In the genomic region with DNA sequence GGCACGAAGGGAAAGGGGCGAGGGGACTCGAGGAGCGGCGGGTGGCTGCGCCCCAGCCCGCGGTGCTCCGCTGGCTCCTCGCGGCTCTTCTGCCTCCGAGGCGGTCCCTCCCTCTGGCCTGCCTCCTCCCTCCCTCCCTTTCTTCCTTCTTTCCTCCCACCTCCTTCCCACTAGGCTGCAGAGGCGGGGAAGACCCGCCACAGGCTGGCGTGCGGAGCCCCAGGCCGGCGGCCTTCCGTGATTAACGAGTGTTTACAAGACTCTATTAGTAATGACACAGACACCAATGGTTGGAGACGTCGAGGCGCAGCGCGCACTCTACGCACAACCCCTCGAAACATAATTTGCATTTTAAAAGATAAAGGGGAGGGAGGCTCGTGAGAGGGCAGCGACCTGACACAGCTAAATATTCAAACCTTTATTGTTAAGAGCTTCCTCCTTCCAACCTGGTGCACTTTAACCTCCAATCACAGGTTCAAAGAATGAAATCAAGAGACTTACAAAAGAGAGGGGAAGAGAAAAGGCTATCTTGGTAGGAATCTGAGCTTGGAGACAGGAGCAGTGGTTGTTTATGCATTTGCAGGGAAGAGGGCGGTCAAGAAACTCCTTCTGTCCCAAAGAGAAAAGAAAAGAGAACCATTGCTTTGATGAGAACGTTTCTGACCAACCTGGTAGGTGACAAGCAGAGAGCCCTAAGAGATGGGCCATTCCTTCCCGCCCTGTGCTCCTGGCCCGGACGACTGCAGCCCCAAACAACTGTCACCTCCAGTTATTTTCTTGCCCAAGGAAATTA, we compare ENCODE assay signal across 1 cellular context.
TF ChIP-seq lines count a peak whose summit lies in the region.

A gene with protein sequence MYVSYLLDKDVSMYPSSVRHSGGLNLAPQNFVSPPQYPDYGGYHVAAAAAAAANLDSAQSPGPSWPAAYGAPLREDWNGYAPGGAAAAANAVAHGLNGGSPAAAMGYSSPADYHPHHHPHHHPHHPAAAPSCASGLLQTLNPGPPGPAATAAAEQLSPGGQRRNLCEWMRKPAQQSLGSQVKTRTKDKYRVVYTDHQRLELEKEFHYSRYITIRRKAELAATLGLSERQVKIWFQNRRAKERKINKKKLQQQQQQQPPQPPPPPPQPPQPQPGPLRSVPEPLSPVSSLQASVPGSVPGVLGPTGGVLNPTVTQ (minus strand): TSS at position 243 of the 793 bp plus-strand sequence. CDS start 309 bp downstream, outside the sequence.

TF ChIP-seq in HEK293, 187 proteins besides CTCF, POLR2A, EP300 and RAD21 (continued from another document and continues in another):
- TF ChIP-seq ZNF311 (tag by site-specific recombination; IDR thresholded peaks at IDR 0.05; ENCODE audit: borderline replicate concordance) (no peak), ZNF223 (tag by site-specific recombination; IDR thresholded peaks at IDR 0.05) (no peak), ZNF10 (tag by site-specific recombination; IDR thresholded peaks at IDR 0.05) (no peak), ZNF792 (tag by site-specific recombination; IDR thresholded peaks at IDR 0.05) (no peak), YY2 (tag by site-specific recombination; IDR thresholded peaks at IDR 0.05) (no peak), ZBTB20 (tag by site-specific recombination; IDR thresholded peaks at IDR 0.05) (no peak), ZNF76 (tag by site-specific recombination; IDR thresholded peaks at IDR 0.05; ENCODE audit: borderline replicate concordance, low read depth) (no peak), ZNF521 (tag by site-specific recombination; IDR thresholded peaks at IDR 0.05) (no peak), TRIM28 (IDR thresholded peaks at IDR 0.05; ENCODE audit: borderline replicate concordance, low read length) (no peak; the same call in 1 of the 2 replicates), YY1 (tag by site-specific recombination; IDR thresholded peaks at IDR 0.05) (no peak), KLF7 (tag by site-specific recombination; IDR thresholded peaks at IDR 0.05; ENCODE audit: borderline replicate concordance) (no peak), GLI2 (tag by site-specific recombination; IDR thresholded peaks at IDR 0.05; ENCODE audit: borderline replicate concordance, low read depth) (no peak), MEIS1 (CRISPR knock-in tag; IDR thresholded peaks at IDR 0.05; ENCODE audit: borderline replicate concordance) (no peak), ZNF114 (tag by site-specific recombination; IDR thresholded peaks at IDR 0.05) (no peak), ZNF747 (tag by site-specific recombination; IDR thresholded peaks at IDR 0.05) (no peak), ZNF518A (tag by site-specific recombination; conservative IDR thresholded peaks at IDR 0.05; ENCODE audit: low read depth) (no peak), ZNF677 (tag by site-specific recombination; IDR thresholded peaks at IDR 0.05) (no peak), ZNF433 (tag by site-specific recombination; IDR thresholded peaks at IDR 0.05; ENCODE audit: low read depth) (no peak), KLF1 (tag by site-specific recombination; IDR thresholded peaks at IDR 0.05) (no peak), ZNF654 (tag by site-specific recombination; IDR thresholded peaks at IDR 0.05; ENCODE audit: low read depth) (no peak), RBAK (tag by site-specific recombination; IDR thresholded peaks at IDR 0.05) (no peak), ZNF692 (tag by site-specific recombination; IDR thresholded peaks at IDR 0.05) (no peak), ZNF529 (tag by site-specific recombination; IDR thresholded peaks at IDR 0.05; ENCODE audit: insufficient replicate concordance) (no peak), MYNN (tag by site-specific recombination; IDR thresholded peaks at IDR 0.05; ENCODE audit: borderline replicate concordance) (no peak), ZNF335 (tag by site-specific recombination; conservative IDR thresholded peaks at IDR 0.05) (no peak; the same call in none of the 2 replicates), ZNF621 (tag by site-specific recombination; IDR thresholded peaks at IDR 0.05) (no peak), ZNF133 (tag by site-specific recombination; IDR thresholded peaks at IDR 0.05) (no peak), ZNF341 (tag by site-specific recombination; IDR thresholded peaks at IDR 0.05; ENCODE audit: low read depth) (peak; percentile 98), ZFP37 (tag by site-specific recombination; IDR thresholded peaks at IDR 0.05) (0 out of 2 replicates have a peak, but pooled peaks have one; percentile 0), ZNF629 (tag by site-specific recombination; IDR thresholded peaks at IDR 0.05) (no peak; the same call in 1 of the 2 replicates), ZNF146 (tag by site-specific recombination; IDR thresholded peaks at IDR 0.05) (no peak), ZNF366 (tag by site-specific recombination; conservative IDR thresholded peaks at IDR 0.05) (peak; percentile 85), ZNF37A (tag by site-specific recombination; IDR thresholded peaks at IDR 0.05) (no peak), ZSCAN30 (tag by site-specific recombination; IDR thresholded peaks at IDR 0.05) (peak; percentile 74; the same call in 1 of the 2 replicates), ZNF391 (tag by site-specific recombination; IDR thresholded peaks at IDR 0.05; ENCODE audit: borderline replicate concordance, low read depth) (no peak), ZNF768 (tag by site-specific recombination; IDR thresholded peaks at IDR 0.05) (no peak), SETDB1 (IDR thresholded peaks at IDR 0.05; ENCODE audit: insufficient read length, low read length) (no peak)
- TF ChIP-seq, protein P1, sequence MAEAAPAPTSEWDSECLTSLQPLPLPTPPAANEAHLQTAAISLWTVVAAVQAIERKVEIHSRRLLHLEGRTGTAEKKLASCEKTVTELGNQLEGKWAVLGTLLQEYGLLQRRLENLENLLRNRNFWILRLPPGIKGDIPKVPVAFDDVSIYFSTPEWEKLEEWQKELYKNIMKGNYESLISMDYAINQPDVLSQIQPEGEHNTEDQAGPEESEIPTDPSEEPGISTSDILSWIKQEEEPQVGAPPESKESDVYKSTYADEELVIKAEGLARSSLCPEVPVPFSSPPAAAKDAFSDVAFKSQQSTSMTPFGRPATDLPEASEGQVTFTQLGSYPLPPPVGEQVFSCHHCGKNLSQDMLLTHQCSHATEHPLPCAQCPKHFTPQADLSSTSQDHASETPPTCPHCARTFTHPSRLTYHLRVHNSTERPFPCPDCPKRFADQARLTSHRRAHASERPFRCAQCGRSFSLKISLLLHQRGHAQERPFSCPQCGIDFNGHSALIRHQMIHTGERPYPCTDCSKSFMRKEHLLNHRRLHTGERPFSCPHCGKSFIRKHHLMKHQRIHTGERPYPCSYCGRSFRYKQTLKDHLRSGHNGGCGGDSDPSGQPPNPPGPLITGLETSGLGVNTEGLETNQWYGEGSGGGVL (tag by site-specific recombination; IDR thresholded peaks at IDR 0.05): peak; percentile 88
- TF ChIP-seq, protein P2, sequence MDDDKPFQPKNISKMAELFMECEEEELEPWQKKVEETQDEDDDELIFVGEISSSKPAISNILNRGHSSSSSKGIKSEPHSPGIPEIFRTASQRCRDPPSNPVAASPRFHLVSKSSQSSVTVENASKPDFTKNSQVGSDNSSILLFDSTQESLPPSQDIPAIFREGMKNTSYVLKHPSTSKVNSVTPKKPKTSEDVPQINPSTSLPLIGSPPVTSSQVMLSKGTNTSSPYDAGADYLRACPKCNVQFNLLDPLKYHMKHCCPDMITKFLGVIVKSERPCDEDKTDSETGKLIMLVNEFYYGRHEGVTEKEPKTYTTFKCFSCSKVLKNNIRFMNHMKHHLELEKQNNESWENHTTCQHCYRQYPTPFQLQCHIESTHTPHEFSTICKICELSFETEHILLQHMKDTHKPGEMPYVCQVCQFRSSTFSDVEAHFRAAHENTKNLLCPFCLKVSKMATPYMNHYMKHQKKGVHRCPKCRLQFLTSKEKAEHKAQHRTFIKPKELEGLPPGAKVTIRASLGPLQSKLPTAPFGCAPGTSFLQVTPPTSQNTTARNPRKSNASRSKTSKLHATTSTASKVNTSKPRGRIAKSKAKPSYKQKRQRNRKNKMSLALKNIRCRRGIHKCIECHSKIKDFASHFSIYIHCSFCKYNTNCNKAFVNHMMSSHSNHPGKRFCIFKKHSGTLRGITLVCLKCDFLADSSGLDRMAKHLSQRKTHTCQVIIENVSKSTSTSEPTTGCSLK (tag by site-specific recombination; IDR thresholded peaks at IDR 0.05): no peak
- TF ChIP-seq, protein P3, sequence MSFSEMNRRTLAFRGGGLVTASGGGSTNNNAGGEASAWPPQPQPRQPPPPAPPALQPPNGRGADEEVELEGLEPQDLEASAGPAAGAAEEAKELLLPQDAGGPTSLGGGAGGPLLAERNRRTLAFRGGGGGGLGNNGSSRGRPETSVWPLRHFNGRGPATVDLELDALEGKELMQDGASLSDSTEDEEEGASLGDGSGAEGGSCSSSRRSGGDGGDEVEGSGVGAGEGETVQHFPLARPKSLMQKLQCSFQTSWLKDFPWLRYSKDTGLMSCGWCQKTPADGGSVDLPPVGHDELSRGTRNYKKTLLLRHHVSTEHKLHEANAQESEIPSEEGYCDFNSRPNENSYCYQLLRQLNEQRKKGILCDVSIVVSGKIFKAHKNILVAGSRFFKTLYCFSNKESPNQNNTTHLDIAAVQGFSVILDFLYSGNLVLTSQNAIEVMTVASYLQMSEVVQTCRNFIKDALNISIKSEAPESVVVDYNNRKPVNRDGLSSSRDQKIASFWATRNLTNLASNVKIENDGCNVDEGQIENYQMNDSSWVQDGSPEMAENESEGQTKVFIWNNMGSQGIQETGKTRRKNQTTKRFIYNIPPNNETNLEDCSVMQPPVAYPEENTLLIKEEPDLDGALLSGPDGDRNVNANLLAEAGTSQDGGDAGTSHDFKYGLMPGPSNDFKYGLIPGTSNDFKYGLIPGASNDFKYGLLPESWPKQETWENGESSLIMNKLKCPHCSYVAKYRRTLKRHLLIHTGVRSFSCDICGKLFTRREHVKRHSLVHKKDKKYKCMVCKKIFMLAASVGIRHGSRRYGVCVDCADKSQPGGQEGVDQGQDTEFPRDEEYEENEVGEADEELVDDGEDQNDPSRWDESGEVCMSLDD (tag by site-specific recombination; IDR thresholded peaks at IDR 0.05): no peak; the same call in 1 of the 2 replicates
- TF ChIP-seq, protein P4, sequence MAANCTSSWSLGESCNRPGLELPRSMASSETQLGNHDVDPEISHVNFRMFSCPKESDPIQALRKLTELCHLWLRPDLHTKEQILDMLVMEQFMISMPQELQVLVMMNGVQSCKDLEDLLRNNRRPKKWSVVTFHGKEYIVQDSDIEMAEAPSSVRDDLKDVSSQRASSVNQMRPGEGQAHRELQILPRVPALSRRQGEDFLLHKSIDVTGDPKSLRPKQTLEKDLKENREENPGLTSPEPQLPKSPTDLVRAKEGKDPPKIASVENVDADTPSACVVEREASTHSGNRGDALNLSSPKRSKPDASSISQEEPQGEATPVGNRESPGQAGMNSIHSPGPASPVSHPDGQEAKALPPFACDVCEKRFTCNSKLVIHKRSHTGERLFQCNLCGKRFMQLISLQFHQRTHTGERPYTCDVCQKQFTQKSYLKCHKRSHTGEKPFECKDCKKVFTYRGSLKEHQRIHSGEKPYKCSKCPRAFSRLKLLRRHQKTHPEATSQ (tag by site-specific recombination; IDR thresholded peaks at IDR 0.05): no peak
- TF ChIP-seq, protein P5, sequence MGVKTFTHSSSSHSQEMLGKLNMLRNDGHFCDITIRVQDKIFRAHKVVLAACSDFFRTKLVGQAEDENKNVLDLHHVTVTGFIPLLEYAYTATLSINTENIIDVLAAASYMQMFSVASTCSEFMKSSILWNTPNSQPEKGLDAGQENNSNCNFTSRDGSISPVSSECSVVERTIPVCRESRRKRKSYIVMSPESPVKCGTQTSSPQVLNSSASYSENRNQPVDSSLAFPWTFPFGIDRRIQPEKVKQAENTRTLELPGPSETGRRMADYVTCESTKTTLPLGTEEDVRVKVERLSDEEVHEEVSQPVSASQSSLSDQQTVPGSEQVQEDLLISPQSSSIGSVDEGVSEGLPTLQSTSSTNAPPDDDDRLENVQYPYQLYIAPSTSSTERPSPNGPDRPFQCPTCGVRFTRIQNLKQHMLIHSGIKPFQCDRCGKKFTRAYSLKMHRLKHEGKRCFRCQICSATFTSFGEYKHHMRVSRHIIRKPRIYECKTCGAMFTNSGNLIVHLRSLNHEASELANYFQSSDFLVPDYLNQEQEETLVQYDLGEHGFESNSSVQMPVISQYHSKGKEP (tag by site-specific recombination; IDR thresholded peaks at IDR 0.05): no peak
